Comparison of ENCODE assay signal across 29 cellular contexts in the genomic region with DNA sequence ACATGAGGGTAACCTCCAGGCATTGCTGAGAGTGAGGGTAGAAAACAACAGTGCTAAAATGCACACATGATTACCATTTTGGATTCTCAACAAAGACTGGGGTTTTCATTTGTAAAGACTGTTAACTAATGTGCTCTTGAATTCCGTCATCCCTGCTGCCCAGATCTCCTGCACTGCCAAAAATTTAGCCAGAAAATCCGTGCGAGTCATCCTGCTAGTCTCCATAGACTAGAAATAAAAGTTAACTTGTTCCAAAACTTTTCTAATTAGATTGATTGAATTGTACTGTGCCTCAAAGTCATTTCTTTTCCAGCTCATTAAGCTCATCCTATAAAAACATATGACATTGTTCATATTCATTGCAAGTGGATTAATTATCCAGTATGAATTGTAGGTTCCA.
DNase-seq lines count a peak whose midpoint lies in the region; ATAC-seq and TF ChIP-seq lines count a peak whose summit lies in the region.
"Had no signal": no experiment of that assay in that cellular context is flagged by ENCODE, and none has a peak within 500 bp of the region (broad histone marks: within the 10 kb centered on the region; RNA-seq: fewer than 3 reads in every experiment).

No MANE protein-coding gene starts in this region.

- H3K4me2 ChIP-seq in fibroblast of lung (ENCODE audit: extremely low read depth, insufficient read depth, low read length): no peak overlapping the region
- H3K4me2 ChIP-seq: KMS-11 had no signal

- H4K20me1 ChIP-seq in fibroblast of lung (ENCODE audit: control insufficient read depth, extremely low read depth, insufficient read depth, low read length): no peaks in the 10 kb centered on the region
- H4K20me1 ChIP-seq: BLaER1 treated with 17β-estradiol and CSF1 and Interleukin-3, amounts not matched to agents 10 nM and 100 nM had no signal

- H3K27ac Mint-ChIP-seq in natural killer cell (no peak overlapping the region), WTC11 (peak overlapping the region; percentile 6; the same call in 1 of the 2 replicates)
- H3K27ac Mint-ChIP-seq in natural killer cell treated with Interleukin-12 subunit alpha and Interleukin-12 subunit beta and Interleukin-15 and Interleukin-18, amount 100 ng/mL, for 72 hours: no peak overlapping the region
- H3K27ac Mint-ChIP-seq in stimulated activated naive CD8-positive, alpha-beta T cell treated with anti-CD3 and anti-CD28 coated beads, Interleukin-15, amount 100 ng/mL, for 72 hours: no peak overlapping the region
- H3K27ac Mint-ChIP-seq: IgD-negative memory B cell had no signal

- H3K9me3 ChIP-seq in fibroblast of lung (ENCODE audit: control insufficient read depth, insufficient read depth, low read depth, low read length): no peaks in the 10 kb centered on the region
- H3K9me3 ChIP-seq: SJSA1 had no signal

- intact Hi-C loops in natural killer cell (cut with micrococcal nuclease): no loop called here

- no peaks in the 10 kb centered on the region for H3K4me1 ChIP-seq in fibroblast of lung (ENCODE audit: control insufficient read depth, extremely low read depth, insufficient read depth, low read length)

- no peak overlapping the region for H3K4me3 ChIP-seq in fibroblast of lung (replicated peaks in 1 of 4; ENCODE audit: control extremely low read depth in 1 of 4, insufficient read depth in 1 of 4, low read depth in 3 of 4, low read length in 4 of 4)
- H3K4me3 ChIP-seq: SJSA1 had no signal

- H3K9me3 Mint-ChIP-seq in natural killer cell (peaks cover 24 to 26% of the 10 kb centered on the region in 2 donors), WTC11 (peaks cover 6% of the 10 kb centered on the region; the same call in 1 of the 2 replicates)
- peaks cover 25% of the 10 kb centered on the region for H3K9me3 Mint-ChIP-seq in natural killer cell treated with Interleukin-12 subunit alpha and Interleukin-12 subunit beta and Interleukin-15 and Interleukin-18, amount 100 ng/mL, for 72 hours
- peaks cover 26 to 35% of the 10 kb centered on the region in 2 donors for H3K9me3 Mint-ChIP-seq in stimulated activated naive CD8-positive, alpha-beta T cell treated with anti-CD3 and anti-CD28 coated beads, Interleukin-15, amount 100 ng/mL, for 72 hours

- TF ChIP-seq CTCF in natural killer cell (IDR thresholded peaks at IDR 0.05) (no peak), WTC11 (IDR thresholded peaks at IDR 0.05) (no peak), fibroblast of lung (conservative IDR thresholded peaks at IDR 0.05 in 1 of 2, IDR thresholded peaks at IDR 0.05 in 1 of 2; ENCODE audit: low read depth in 1 of 2, low read length in 2 of 2) (no peak)

- H3K27me3 Mint-ChIP-seq in natural killer cell (ENCODE audit: low read depth in 2 of 2) (peaks cover 0 to 14% of the 10 kb centered on the region in 2 donors), WTC11 (ENCODE audit: low read depth) (peaks cover 9% of the 10 kb centered on the region)
- H3K27me3 Mint-ChIP-seq in natural killer cell treated with Interleukin-12 subunit alpha and Interleukin-12 subunit beta and Interleukin-15 and Interleukin-18, amount 100 ng/mL, for 72 hours: peaks cover 12% of the 10 kb centered on the region in 2 donors
- H3K27me3 Mint-ChIP-seq in stimulated activated naive CD8-positive, alpha-beta T cell treated with anti-CD3 and anti-CD28 coated beads, Interleukin-15, amount 100 ng/mL, for 72 hours: peaks cover 10% of the 10 kb centered on the region
- H3K27me3 Mint-ChIP-seq: CD4-positive, alpha-beta memory T cell; IgD-negative memory B cell had no signal

- H3K27me3 ChIP-seq in fibroblast of lung (ENCODE audit: control insufficient read depth, insufficient read depth, low read length): no peaks in the 10 kb centered on the region
- H3K27me3 ChIP-seq: SJSA1 had no signal

- POLR2A ChIA-PET in WTC11 (lab: Charles Lee): no interaction called here

- no peak overlapping the region for H2AFZ ChIP-seq in fibroblast of lung (ENCODE audit: low read length)

- no peak overlapping the region for H3K27ac ChIP-seq in fibroblast of lung (ENCODE audit: insufficient read depth, low read length)
- H3K27ac ChIP-seq: 22Rv1; BLaER1 treated with 17β-estradiol and CSF1 and Interleukin-3, amounts not matched to agents 10 nM and 100 nM; KMS-11; SJSA1 had no signal

- DNase-seq in natural killer cell (no peak), WTC11 (ENCODE audit: low spot score) (no peak), fibroblast of lung (ENCODE audit: low read depth in 2 of 2) (peak; percentile 37 to 72), A172 (ENCODE audit: low spot score) (no peak), HT-29 (ENCODE audit: low spot score) (no peak)
- DNase-seq in natural killer cell treated with Interleukin-12 subunit alpha and Interleukin-12 subunit beta and Interleukin-15 and Interleukin-18, amount 100 ng/mL, for 72 hours (ENCODE audit: low spot score): no peak
- DNase-seq in stimulated activated naive CD8-positive, alpha-beta T cell treated with anti-CD3 and anti-CD28 coated beads, Interleukin-15, amount 100 ng/mL, for 72 hours: no peak
- DNase-seq: ACHN; AML-193; CD4-positive, alpha-beta memory T cell; COR-L47; EL; GDM1; HCEC 1CT; NCI-H1092; NCI-H1417 treated with DMSO at 0.1 percent for 48 hours; NCI-H1694 treated with DMSO at 0.1 percent for 48 hours; NCI-H2081; NCI-H226; NCI-H510A; NCI-H69; Right ventricle myocardium superior; RPMI8226 had no signal

- CTCF ChIA-PET in WTC11 (lab: Charles Lee): no interaction called here

- H3K4me3 Mint-ChIP-seq in natural killer cell (peak overlapping the region; percentile 38), WTC11 (no peak overlapping the region)
- no peak overlapping the region for H3K4me3 Mint-ChIP-seq in natural killer cell treated with Interleukin-12 subunit alpha and Interleukin-12 subunit beta and Interleukin-15 and Interleukin-18, amount 100 ng/mL, for 72 hours
- no peak overlapping the region for H3K4me3 Mint-ChIP-seq in stimulated activated naive CD8-positive, alpha-beta T cell treated with anti-CD3 and anti-CD28 coated beads, Interleukin-15, amount 100 ng/mL, for 72 hours
- H3K4me3 Mint-ChIP-seq: IgD-negative memory B cell had no signal

- no peaks in the 10 kb centered on the region for H3K36me3 ChIP-seq in fibroblast of lung (ENCODE audit: control insufficient read depth, insufficient read depth, low read length)
- H3K36me3 ChIP-seq: BLaER1 treated with 17β-estradiol and CSF1 and Interleukin-3, amounts not matched to agents 10 nM and 100 nM; SJSA1 had no signal

- H3K36me3 Mint-ChIP-seq in natural killer cell (peaks cover 35% of the 10 kb centered on the region), WTC11 (no peaks in the 10 kb centered on the region)
- H3K36me3 Mint-ChIP-seq in natural killer cell treated with Interleukin-12 subunit alpha and Interleukin-12 subunit beta and Interleukin-15 and Interleukin-18, amount 100 ng/mL, for 72 hours: peaks cover 29% of the 10 kb centered on the region
- H3K36me3 Mint-ChIP-seq: IgD-negative memory B cell had no signal

- peaks cover 20 to 28% of the 10 kb centered on the region in 2 donors for H3K4me1 Mint-ChIP-seq in natural killer cell
- peaks cover 17 to 26% of the 10 kb centered on the region in 2 donors for H3K4me1 Mint-ChIP-seq in natural killer cell treated with Interleukin-12 subunit alpha and Interleukin-12 subunit beta and Interleukin-15 and Interleukin-18, amount 100 ng/mL, for 72 hours (ENCODE audit: low read depth in 2 of 2)
- H3K4me1 Mint-ChIP-seq in WTC11: peaks cover 75% of the 10 kb centered on the region
- H3K4me1 Mint-ChIP-seq in stimulated activated naive CD8-positive, alpha-beta T cell treated with anti-CD3 and anti-CD28 coated beads, Interleukin-15, amount 100 ng/mL, for 72 hours: peaks cover 18% of the 10 kb centered on the region

- no peak for ATAC-seq in natural killer cell
- ATAC-seq in natural killer cell treated with Interleukin-12 subunit alpha and Interleukin-12 subunit beta and Interleukin-15 and Interleukin-18, amount 100 ng/mL, for 72 hours: no peak
- ATAC-seq in WTC11: no peak
- no peak for ATAC-seq in HG03432 (IDR thresholded peaks at IDR 0.05; ENCODE audit: unreplicated experiment)
- ATAC-seq in stimulated activated naive CD8-positive, alpha-beta T cell treated with anti-CD3 and anti-CD28 coated beads, Interleukin-15, amount 100 ng/mL, for 72 hours: no peak

- H3K79me2 ChIP-seq in fibroblast of lung (ENCODE audit: control insufficient read depth, insufficient read depth, low read length): no peaks in the 10 kb centered on the region

- no peak overlapping the region for H3K9ac ChIP-seq in fibroblast of lung (ENCODE audit: insufficient read depth, low read length)
- H3K9ac ChIP-seq: BLaER1 treated with 17β-estradiol and CSF1 and Interleukin-3, amounts not matched to agents 10 nM and 100 nM; KMS-11 had no signal

TF ChIP-seq in WTC11, 78 proteins besides CTCF, POLR2A, EP300 and RAD21 (continues in another document):
- no peak for TF ChIP-seq ELF4 (CRISPR knock-in tag; IDR thresholded peaks at IDR 0.05; ENCODE audit: low read depth)
- no peak for TF ChIP-seq ZNF416 (CRISPR knock-in tag; IDR thresholded peaks at IDR 0.05)
- no peak for TF ChIP-seq TEAD4 (CRISPR knock-in tag; IDR thresholded peaks at IDR 0.05)
- TF ChIP-seq ZNF263 (CRISPR knock-in tag; IDR thresholded peaks at IDR 0.05; ENCODE audit: low read depth): no peak
- TF ChIP-seq, protein P1, sequence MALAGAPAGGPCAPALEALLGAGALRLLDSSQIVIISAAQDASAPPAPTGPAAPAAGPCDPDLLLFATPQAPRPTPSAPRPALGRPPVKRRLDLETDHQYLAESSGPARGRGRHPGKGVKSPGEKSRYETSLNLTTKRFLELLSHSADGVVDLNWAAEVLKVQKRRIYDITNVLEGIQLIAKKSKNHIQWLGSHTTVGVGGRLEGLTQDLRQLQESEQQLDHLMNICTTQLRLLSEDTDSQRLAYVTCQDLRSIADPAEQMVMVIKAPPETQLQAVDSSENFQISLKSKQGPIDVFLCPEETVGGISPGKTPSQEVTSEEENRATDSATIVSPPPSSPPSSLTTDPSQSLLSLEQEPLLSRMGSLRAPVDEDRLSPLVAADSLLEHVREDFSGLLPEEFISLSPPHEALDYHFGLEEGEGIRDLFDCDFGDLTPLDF (CRISPR knock-in tag; IDR thresholded peaks at IDR 0.05): no peak
- TF ChIP-seq GRHL2 (CRISPR knock-in tag; IDR thresholded peaks at IDR 0.05; ENCODE audit: insufficient replicate concordance, severe bottlenecking): no peak
- no peak for TF ChIP-seq ZMAT4 (CRISPR knock-in tag; IDR thresholded peaks at IDR 0.05)
- TF ChIP-seq NFATC4 (CRISPR knock-in tag; IDR thresholded peaks at IDR 0.05): no peak
- TF ChIP-seq CREB1 (CRISPR knock-in tag; IDR thresholded peaks at IDR 0.05): no peak
- TF ChIP-seq RELA (CRISPR knock-in tag; IDR thresholded peaks at IDR 0.05; ENCODE audit: borderline replicate concordance): no peak
- no peak for TF ChIP-seq JAZF1 (CRISPR knock-in tag; IDR thresholded peaks at IDR 0.05)
- TF ChIP-seq ZNF671 (CRISPR knock-in tag; IDR thresholded peaks at IDR 0.05): no peak
- no peak for TF ChIP-seq GTF2I (CRISPR knock-in tag; conservative IDR thresholded peaks at IDR 0.05)

Comparison
In these comparisons a context has a peak if more than half of its experiments do, and no peak if none do; other contexts are left out.
1. DNase-seq: peak in fibroblast of lung (2 of 2); none in natural killer cell (single experiment), natural killer cell treated with Interleukin-12 subunit alpha and Interleukin-12 subunit beta and Interleukin-15 and Interleukin-18, amount 100 ng/mL, for 72 hours (single experiment), WTC11 (single experiment), A172 (single experiment), stimulated activated naive CD8-positive, alpha-beta T cell treated with anti-CD3 and anti-CD28 coated beads, Interleukin-15, amount 100 ng/mL, for 72 hours (0 of 2) and HT-29 (single experiment).